ENCODE assay signal across 34 cellular contexts in genomic region chr3:192870785-192871184, GRCh38.
"Had no signal": no experiment of that assay in that cellular context is flagged by ENCODE, and none has a peak within 500 bp of the region (broad histone marks: within the 10 kb centered on the region; RNA-seq: fewer than 3 reads in every experiment).

No MANE protein-coding gene starts in this region.

- H3K4me1 ChIP-seq: breast epithelium had no signal

- H3K9me3 ChIP-seq: ascending aorta, breast epithelium had no signal

- H3K4me3 ChIP-seq: ascending aorta, breast epithelium, cardiac muscle cell, coronary artery, dorsolateral prefrontal cortex had no signal

- DNase-seq: activated CD4-positive, alpha-beta memory T cell treated with anti-CD3 and anti-CD28 coated beads for 36 hours; activated CD4-positive, alpha-beta T cell treated with anti-CD3 and anti-CD28 coated beads for 36 hours; activated CD4-positive, alpha-beta T cell treated with anti-CD3 and anti-CD28 coated beads, Interleukin-2, amount 10 ng/mL, durations not matched to agents 24 days and 14 days; activated CD4-positive, CD25-positive, alpha-beta regulatory T cell; activated CD4-positive, CD25-positive, alpha-beta regulatory T cell treated with anti-CD3 and anti-CD28 coated beads, Interleukin-2, amount 50 U/mL, for 72 hours; activated CD8-positive, alpha-beta memory T cell treated with anti-CD3 and anti-CD28 coated beads, Interleukin-2, amount 10 ng/mL, durations not matched to agents 7 days and 5 days; activated CD8-positive, alpha-beta memory T cell treated with anti-CD3 and anti-CD28 coated beads, Interleukin-2, amount 50 U/mL, for 4 hours; activated CD8-positive, alpha-beta T cell treated with anti-CD3 and anti-CD28 coated beads, Interleukin-2, amount 10 ng/mL, durations not matched to agents 7 days and 5 days; activated effector memory CD4-positive, alpha-beta T cell treated with anti-CD3 and anti-CD28 coated beads, Interleukin-2, amount 50 U/mL, for 16 hours; activated naive CD4-positive, alpha-beta T cell treated with anti-CD3 and anti-CD28 coated beads for 36 hours; activated naive CD8-positive, alpha-beta T cell treated with anti-CD3 and anti-CD28 coated beads, Interleukin-2, amount 10 ng/mL, durations not matched to agents 7 days and 5 days; activated T-cell treated with anti-CD3 and anti-CD28 coated beads, Interleukin-2, amount 50 U/mL, for 1 hour; activated T-cell treated with anti-CD3 and anti-CD28 coated beads, Interleukin-2, amount 50 U/mL, for 48 hours; dorsolateral prefrontal cortex; effector memory CD4-positive, alpha-beta T cell; endodermal cell; foreskin fibroblast; head of caudate nucleus; T-helper 1 cell; T-helper 17 cell; T1000; WERI-Rb-1 had no signal

- H3K27ac ChIP-seq: ascending aorta, breast epithelium, cardiac muscle cell, dorsolateral prefrontal cortex, WERI-Rb-1 had no signal

- H3K27me3 Mint-ChIP-seq: activated CD4-positive, alpha-beta memory T cell treated with anti-CD3 and anti-CD28 coated beads for 36 hours; activated naive CD4-positive, alpha-beta T cell treated with anti-CD3 and anti-CD28 coated beads, Interleukin-2, amount 50 U/mL, for 24 hours; brain; central memory CD8-positive, alpha-beta T cell; dendritic cell treated with granulocyte-macrophage colony-stimulating factor and Interleukin-4, amounts not matched to agents 40 ng/mL and 50 ng/mL, for 4 days; T-helper 17 cell had no signal

- H3K4me1 Mint-ChIP-seq: activated CD4-positive, alpha-beta T cell treated with anti-CD3 and anti-CD28 coated beads for 36 hours; activated CD8-positive, alpha-beta memory T cell treated with anti-CD3 and anti-CD28 coated beads, Interleukin-2, amount 10 ng/mL, durations not matched to agents 7 days and 5 days; activated naive CD4-positive, alpha-beta T cell treated with anti-CD3 and anti-CD28 coated beads, Interleukin-2, amount 50 U/mL, for 24 hours; central memory CD8-positive, alpha-beta T cell had no signal

- H3K27me3 ChIP-seq: ascending aorta, breast epithelium, cardiac muscle cell, dorsolateral prefrontal cortex had no signal

- H3K9me3 Mint-ChIP-seq: activated CD4-positive, alpha-beta memory T cell treated with anti-CD3 and anti-CD28 coated beads for 36 hours; activated CD4-positive, alpha-beta T cell treated with anti-CD3 and anti-CD28 coated beads, Interleukin-2, amount 10 ng/mL, durations not matched to agents 24 days and 14 days; activated naive CD4-positive, alpha-beta T cell treated with anti-CD3 and anti-CD28 coated beads, Interleukin-2, amount 50 U/mL, for 24 hours; activated naive CD8-positive, alpha-beta T cell treated with anti-CD3 and anti-CD28 coated beads, Interleukin-2, amount 10 ng/mL, durations not matched to agents 7 days and 5 days; activated T-helper 1 cell treated with anti-CD3 and anti-CD28 coated beads, Interleukin-12 subunit alpha, Interleukin-12 subunit beta, Interleukin-2, Interleukin-4 antibody, amounts not matched to agents 30 ng/mL and 10 ng/mL and 1 ng/mL, durations not matched to agents 14 hours and 24 hours and 36 hours; activated T-helper 2 cell treated with anti-CD3 and anti-CD28 coated beads, Interferon-gamma antibody, Interleukin-2, Interleukin-4, amounts not matched to agents 10 μg/mL and 5 μg/mL and 100 μg/mL, durations not matched to agents 14 hours and 24 hours and 36 hours; dendritic cell treated with granulocyte-macrophage colony-stimulating factor and Interleukin-4, amounts not matched to agents 40 ng/mL and 50 ng/mL, for 4 days; endodermal cell; T-helper 2 cell treated with Interferon-gamma antibody and Interleukin-4, amounts not matched to agents 5 μg/mL and 100 μg/mL, for 36 hours had no signal

- ATAC-seq: activated CD4-positive, alpha-beta T cell treated with anti-CD3 and anti-CD28 coated beads for 36 hours; activated CD8-positive, alpha-beta memory T cell treated with anti-CD3 and anti-CD28 coated beads, Interleukin-2, amount 10 ng/mL, durations not matched to agents 7 days and 5 days; activated CD8-positive, alpha-beta T cell treated with anti-CD3 and anti-CD28 coated beads, Interleukin-2, amount 10 ng/mL, durations not matched to agents 7 days and 5 days; esophagus mucosa; T-helper 17 cell had no signal

- H3K36me3 Mint-ChIP-seq: activated CD4-positive, alpha-beta memory T cell treated with anti-CD3 and anti-CD28 coated beads for 36 hours; activated CD8-positive, alpha-beta memory T cell treated with anti-CD3 and anti-CD28 coated beads, Interleukin-2, amount 10 ng/mL, durations not matched to agents 7 days and 5 days; activated naive CD4-positive, alpha-beta T cell treated with anti-CD3 and anti-CD28 coated beads, Interleukin-2, amount 50 U/mL, for 24 hours; activated naive CD8-positive, alpha-beta T cell treated with anti-CD3 and anti-CD28 coated beads, Interleukin-2, amount 10 ng/mL, durations not matched to agents 7 days and 5 days had no signal

- H3K27ac Mint-ChIP-seq: activated CD4-positive, alpha-beta memory T cell treated with anti-CD3 and anti-CD28 coated beads for 36 hours; activated CD4-positive, alpha-beta T cell treated with anti-CD3 and anti-CD28 coated beads for 36 hours; activated CD4-positive, alpha-beta T cell treated with anti-CD3 and anti-CD28 coated beads, Interleukin-2, amount 10 ng/mL, durations not matched to agents 24 days and 14 days; activated CD8-positive, alpha-beta memory T cell treated with anti-CD3 and anti-CD28 coated beads, Interleukin-2, amount 10 ng/mL, durations not matched to agents 7 days and 5 days; activated CD8-positive, alpha-beta T cell treated with anti-CD3 and anti-CD28 coated beads, Interleukin-2, amount 10 ng/mL, durations not matched to agents 7 days and 5 days; activated naive CD4-positive, alpha-beta T cell treated with anti-CD3 and anti-CD28 coated beads for 36 hours; activated naive CD4-positive, alpha-beta T cell treated with anti-CD3 and anti-CD28 coated beads, Interleukin-2, amount 50 U/mL, for 24 hours; activated T-helper 1 cell treated with anti-CD3 and anti-CD28 coated beads, Interleukin-12 subunit alpha, Interleukin-12 subunit beta, Interleukin-2, Interleukin-4 antibody, amounts not matched to agents 30 ng/mL and 10 ng/mL and 1 ng/mL, durations not matched to agents 14 hours and 24 hours and 36 hours; activated T-helper 2 cell treated with anti-CD3 and anti-CD28 coated beads, Interferon-gamma antibody, Interleukin-2, Interleukin-4, amounts not matched to agents 10 μg/mL and 5 μg/mL and 100 μg/mL, durations not matched to agents 14 hours and 24 hours and 36 hours; dendritic cell treated with granulocyte-macrophage colony-stimulating factor and Interleukin-4, amounts not matched to agents 40 ng/mL and 50 ng/mL, for 4 days; endodermal cell; T-helper 2 cell treated with Interferon-gamma antibody and Interleukin-4, amounts not matched to agents 5 μg/mL and 100 μg/mL, for 36 hours had no signal

- H3K4me3 Mint-ChIP-seq: activated CD4-positive, alpha-beta memory T cell treated with anti-CD3 and anti-CD28 coated beads for 36 hours; activated CD4-positive, alpha-beta T cell treated with anti-CD3 and anti-CD28 coated beads for 36 hours; activated CD4-positive, alpha-beta T cell treated with anti-CD3 and anti-CD28 coated beads, Interleukin-2, amount 10 ng/mL, durations not matched to agents 24 days and 14 days; activated CD8-positive, alpha-beta memory T cell treated with anti-CD3 and anti-CD28 coated beads, Interleukin-2, amount 10 ng/mL, durations not matched to agents 7 days and 5 days; activated CD8-positive, alpha-beta T cell treated with anti-CD3 and anti-CD28 coated beads, Interleukin-2, amount 10 ng/mL, durations not matched to agents 7 days and 5 days; activated naive CD4-positive, alpha-beta T cell treated with anti-CD3 and anti-CD28 coated beads for 36 hours; activated naive CD4-positive, alpha-beta T cell treated with anti-CD3 and anti-CD28 coated beads, Interleukin-2, amount 50 U/mL, for 24 hours; activated naive CD8-positive, alpha-beta T cell treated with anti-CD3 and anti-CD28 coated beads, Interleukin-2, amount 10 ng/mL, durations not matched to agents 7 days and 5 days; activated T-helper 1 cell treated with anti-CD3 and anti-CD28 coated beads, Interleukin-12 subunit alpha, Interleukin-12 subunit beta, Interleukin-2, Interleukin-4 antibody, amounts not matched to agents 30 ng/mL and 10 ng/mL and 1 ng/mL, durations not matched to agents 14 hours and 24 hours and 36 hours; brain; central memory CD8-positive, alpha-beta T cell; dendritic cell treated with granulocyte-macrophage colony-stimulating factor and Interleukin-4, amounts not matched to agents 40 ng/mL and 50 ng/mL, for 4 days; endodermal cell; T-helper 17 cell; T-helper 2 cell treated with Interferon-gamma antibody and Interleukin-4, amounts not matched to agents 5 μg/mL and 100 μg/mL, for 36 hours had no signal

- H3K36me3 ChIP-seq: ascending aorta, breast epithelium, cardiac muscle cell, WERI-Rb-1 had no signal
